13 cellular contexts compared by ENCODE assay signal in the genomic region with DNA sequence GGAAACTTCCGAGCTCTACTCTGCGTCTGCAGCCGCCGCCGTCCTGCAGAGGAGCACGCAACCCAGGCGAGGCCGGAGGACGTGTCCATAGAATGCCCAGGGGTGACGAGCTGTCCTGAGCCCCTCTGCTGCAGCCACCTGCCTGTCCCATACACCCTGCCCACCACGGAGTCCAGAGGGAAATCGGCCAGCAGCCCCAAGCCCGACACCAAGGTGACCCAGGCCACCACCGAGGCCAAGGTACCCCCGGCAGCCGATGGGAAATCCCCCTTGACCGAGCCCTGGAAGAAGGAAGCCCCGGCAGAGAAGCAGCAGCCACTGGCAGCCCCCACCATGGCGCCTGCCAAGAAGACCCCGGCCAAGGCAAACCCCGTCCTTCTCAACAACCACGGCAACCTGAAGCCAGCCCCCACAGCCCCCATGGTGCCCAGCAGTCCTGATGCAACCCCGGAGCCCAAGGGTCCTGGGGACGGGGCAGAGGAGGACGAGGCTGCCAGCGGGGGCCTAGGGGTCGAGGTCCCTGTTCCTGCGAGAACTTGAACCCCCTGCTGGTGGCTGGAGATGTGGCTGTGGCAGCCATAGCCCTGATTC.
"Had no signal": no experiment of that assay in that cellular context is flagged by ENCODE, and none has a peak within 500 bp of the region (broad histone marks: within the 10 kb centered on the region; RNA-seq: fewer than 3 reads in every experiment).

No MANE protein-coding gene starts in this region.

- H3K36me3 ChIP-seq: adrenal gland, SJCRH30, stomach, tibial artery had no signal

- H3K27ac ChIP-seq: adrenal gland, psoas muscle, SJCRH30, stomach, tibial artery had no signal

- H3K27me3 ChIP-seq: adrenal gland, SJCRH30 had no signal

- H3K4me1 ChIP-seq: adrenal gland, psoas muscle, SJCRH30, stomach, tibial artery had no signal

- H3K4me3 ChIP-seq: adrenal gland, psoas muscle, SJCRH30, stomach, tibial artery had no signal

- ATAC-seq: activated T-helper 17 cell treated with anti-CD3 and anti-CD28 coated beads, Interleukin-2, amount 50 U/mL, for 72 hours; left cardiac atrium; psoas muscle had no signal

- DNase-seq: activated CD4-positive, alpha-beta T cell treated with anti-CD3 and anti-CD28 coated beads, Interleukin-2, amount 50 U/mL, for 4 hours; activated naive CD4-positive, alpha-beta T cell treated with anti-CD3 and anti-CD28 coated beads, Interleukin-2, amount 50 U/mL, for 16 hours; central memory CD4-positive, alpha-beta T cell; erythroblast; hypothalamus; left cardiac atrium; psoas muscle; SJCRH30; stimulated activated CD4-positive, alpha-beta T cell treated with anti-CD3 and anti-CD28 coated beads, Interleukin-4, amount 100 ng/mL, for 4 hours; stomach had no signal
